8 cellular contexts compared by ENCODE assay signal in genomic region chr4:2484993-2485392, GRCh38. TPM values are rescaled to one million over a fixed set of nuclear protein-coding genes. Genes with fewer than 3 reads are reported as not detected.
DNase-seq lines count a peak whose midpoint lies in the region; ATAC-seq and TF ChIP-seq lines count a peak whose summit lies in the region.

No MANE protein-coding gene starts in this region.

- DNase-seq in T-helper 1 cell: peak; percentile 22 to 82 (median 56)
- peak; percentile 54 to 84 for DNase-seq in ascending aorta (ENCODE audit: low spot score in 2 of 2)
- peak; percentile 91 for DNase-seq in lower lobe of right lung
- DNase-seq in stimulated activated CD8-positive, alpha-beta memory T cell treated with anti-CD3 and anti-CD28 coated beads, Interleukin-15, amount 100 ng/mL, for 48 hours (ENCODE audit: low read depth in 2 of 2): peak; percentile 21 to 40
- DNase-seq in HPDE6-E6E7 (ENCODE audit: extremely low spot score): no peak
- no peak for DNase-seq in WERI-Rb-1

- H3K4me3 ChIP-seq in ascending aorta (no peak overlapping the region), lower lobe of right lung (no peak overlapping the region), WERI-Rb-1 (ENCODE audit: low read depth, low read length) (no peak overlapping the region)

- no peak for TF ChIP-seq CTCF in ascending aorta (IDR thresholded peaks at IDR 0.05)
- TF ChIP-seq CTCF in lower lobe of right lung (IDR thresholded peaks at IDR 0.05): no peak
- no peak for TF ChIP-seq CTCF in WERI-Rb-1 (IDR thresholded peaks at IDR 0.05; ENCODE audit: low read depth, low read length)

- ATAC-seq in GM18502 (IDR thresholded peaks at IDR 0.05; ENCODE audit: poor library complexity, unreplicated experiment) (peak; percentile 79), HG02938 (IDR thresholded peaks at IDR 0.05; ENCODE audit: unreplicated experiment) (peak; percentile 63), lower lobe of right lung (peak; percentile 91 to 94)

- H3K36me3 ChIP-seq in ascending aorta (peaks cover 0 to 7% of the 10 kb centered on the region in 2 donors), lower lobe of right lung (peaks cover 12% of the 10 kb centered on the region), WERI-Rb-1 (peaks cover 60% of the 10 kb centered on the region)

- H3K4me1 ChIP-seq in ascending aorta: peaks cover 9 to 25% of the 10 kb centered on the region in 2 donors
- peaks cover 89% of the 10 kb centered on the region for H3K4me1 ChIP-seq in lower lobe of right lung

- no peaks in the 10 kb centered on the region for H3K9me3 ChIP-seq in ascending aorta
- no peaks in the 10 kb centered on the region for H3K9me3 ChIP-seq in lower lobe of right lung
- H3K9me3 ChIP-seq in WERI-Rb-1 (ENCODE audit: severe bottlenecking): no peaks in the 10 kb centered on the region

- intact Hi-C loops in ascending aorta (cut with DNase I) (no loop called here), lower lobe of right lung (cut with DNase I) (no loop called here)

- H3K27ac ChIP-seq in ascending aorta: peak overlapping the region in 1 of 2 donors; percentile 51
- peak overlapping the region; percentile 39 for H3K27ac ChIP-seq in lower lobe of right lung
- H3K27ac ChIP-seq in WERI-Rb-1: no peak overlapping the region

- H3K27me3 ChIP-seq in ascending aorta (no peaks in the 10 kb centered on the region), lower lobe of right lung (ENCODE audit: low read depth) (no peaks in the 10 kb centered on the region), WERI-Rb-1 (ENCODE audit: insufficient read depth, low read depth, severe bottlenecking) (no peaks in the 10 kb centered on the region)

RNA-seq across cellular contexts. Expression of gene RNF4, which starts 16.1 kb away (rescaled TPM):
- 19.3 TPM for total RNA-seq in ascending aorta
- 39.3 TPM for total RNA-seq in lower lobe of right lung

RNA-seq across cellular contexts. Expression of gene FAM193A, which starts 51.5 kb away (rescaled TPM):
- total RNA-seq in ascending aorta: 30.9 TPM
- 26.1 TPM for total RNA-seq in lower lobe of right lung

Comparison
In these comparisons a context has a peak if more than half of its experiments do, and no peak if none do; other contexts are left out.
1. DNase-seq: peak in T-helper 1 cell (5 of 5), ascending aorta (2 of 2), lower lobe of right lung (single experiment) and stimulated activated CD8-positive, alpha-beta memory T cell treated with anti-CD3 and anti-CD28 coated beads, Interleukin-15, amount 100 ng/mL, for 48 hours (2 of 2); none in HPDE6-E6E7 (single experiment) and WERI-Rb-1 (single experiment).
2. Peak in every context shown above with its lines, with median percentiles within 50 percentile points of each other: ATAC-seq.